In genomic region chr1:1057769-1058087, GRCh38 we compare ENCODE assay signal across 5 cellular contexts. TPM values are rescaled to one million over a fixed set of nuclear protein-coding genes. Genes with fewer than 3 reads are reported as not detected.
"Had no signal": no experiment of that assay in that cellular context is flagged by ENCODE, and none has a peak within 500 bp of the region (broad histone marks: within the 10 kb centered on the region; RNA-seq: fewer than 3 reads in every experiment).

No MANE protein-coding gene starts in this region.

RNA-seq across cellular contexts. Expression of gene RNF223, which starts 16.4 kb away (rescaled TPM):
- total RNA-seq: activated CD8-positive, alpha-beta memory T cell treated with anti-CD3 and anti-CD28 coated beads for 36 hours; esophagus muscularis mucosa; omental fat pad; right cardiac atrium; temporal lobe had no signal
- polyA plus RNA-seq: right cardiac atrium had no signal
